8 cellular contexts compared by ENCODE assay signal in the genomic region with DNA sequence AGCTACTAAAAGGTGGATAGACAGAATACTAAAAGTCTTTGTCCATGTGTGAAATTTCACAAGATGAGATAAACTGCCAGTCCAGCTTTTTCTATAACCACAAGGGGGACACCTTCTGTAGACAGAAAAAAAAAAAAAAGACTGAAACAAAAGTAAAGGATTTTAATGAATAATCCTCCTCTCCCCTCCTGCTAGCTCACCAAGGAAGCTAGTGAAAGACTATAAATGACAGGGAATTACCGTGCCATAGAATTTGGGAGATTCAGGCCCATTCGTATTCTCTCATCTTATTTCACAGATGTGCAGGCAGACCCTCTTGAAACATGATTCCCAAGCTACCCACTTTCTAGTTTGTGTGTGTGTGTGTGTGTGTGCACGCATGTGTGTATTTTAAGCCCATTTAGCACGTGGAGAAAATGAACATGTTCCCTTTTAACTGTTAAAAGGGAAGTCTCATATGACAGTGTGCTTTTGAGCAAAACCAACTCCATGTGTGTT. TPM values are rescaled to one million over a fixed set of nuclear protein-coding genes. Genes with fewer than 3 reads are reported as not detected.
A peak's percentile ranks its signal among the peaks of the same experiment; 100 is the strongest.
DNase-seq lines count a peak whose midpoint lies in the region; ATAC-seq and TF ChIP-seq lines count a peak whose summit lies in the region.

No MANE protein-coding gene starts in this region.

- peak; percentile 26 for DNase-seq in Daoy (ENCODE audit: low read depth)
- peak; percentile 55 for DNase-seq in NCI-H69 (lab: John Stamatoyannopoulos, UW)
- DNase-seq in epithelial cell of esophagus (ENCODE audit: low read depth), result peak; percentile 36
- peak; percentile 62 for DNase-seq in osteoblast (ENCODE audit: insufficient read length, low spot score, missing footprints)
- DNase-seq in gastrocnemius medialis, result no peak
- no peak for DNase-seq in CD4-positive, alpha-beta memory T cell

- in situ Hi-C loops in gastrocnemius medialis (cut with MboI; ENCODE audit: low sequenced_read_pairs in 4 of 4), result no loop called here

- H3K4me1 Mint-ChIP-seq in CD4-positive, alpha-beta memory T cell, result peaks cover 0 to 14% (median 11%) of the 10 kb centered on the region in 4 donors

- H3K9me3 ChIP-seq in osteoblast (ENCODE audit: low read depth, low read length) (no peaks in the 10 kb centered on the region), gastrocnemius medialis (no peaks in the 10 kb centered on the region)
- H3K9me3 ChIP-seq in CD4-positive, alpha-beta memory T cell (ENCODE audit: control insufficient read depth in 1 of 2, low read length in 2 of 2), result no peaks in the 10 kb centered on the region

- H3K4me3 ChIP-seq in epithelial cell of esophagus (ENCODE audit: low read length), result no peak overlapping the region
- peak overlapping the region; percentile 13 for H3K4me3 ChIP-seq in osteoblast (ENCODE audit: insufficient read depth, low read length)
- peak overlapping the region in 1 of 4 donors; percentile 46 for H3K4me3 ChIP-seq in gastrocnemius medialis
- no peak overlapping the region for H3K4me3 ChIP-seq in CD4-positive, alpha-beta memory T cell (ENCODE audit: low read length in 2 of 2)

- H3K36me3 ChIP-seq in osteoblast (ENCODE audit: insufficient read depth, low read length) (no peaks in the 10 kb centered on the region), gastrocnemius medialis (no peaks in the 10 kb centered on the region)
- no peaks in the 10 kb centered on the region for H3K36me3 ChIP-seq in CD4-positive, alpha-beta memory T cell (ENCODE audit: insufficient read depth, low read length)

- ATAC-seq in gastrocnemius medialis (no peak), HG03159 (IDR thresholded peaks at IDR 0.05; ENCODE audit: unreplicated experiment) (no peak), HG03097 (IDR thresholded peaks at IDR 0.05; ENCODE audit: low FRiP score, unreplicated experiment) (no peak)

- H3K36me3 Mint-ChIP-seq in CD4-positive, alpha-beta memory T cell, result no peaks in the 10 kb centered on the region

- H3K27me3 Mint-ChIP-seq in CD4-positive, alpha-beta memory T cell, result no peaks in the 10 kb centered on the region

- peak overlapping the region; percentile 85 for H3K4me2 ChIP-seq in osteoblast (ENCODE audit: insufficient read depth, low read length)

- TF ChIP-seq POLR2A in gastrocnemius medialis (IDR thresholded peaks at IDR 0.05), result no peak

- CTCF ChIA-PET in CD4-positive, alpha-beta memory T cell (lab: Charles Lee; ENCODE audit: partially characterized antibody), result no interaction called here

- H3K4me1 ChIP-seq in osteoblast (ENCODE audit: insufficient read depth, low read length), result peaks cover 17% of the 10 kb centered on the region
- no peaks in the 10 kb centered on the region for H3K4me1 ChIP-seq in gastrocnemius medialis
- H3K4me1 ChIP-seq in CD4-positive, alpha-beta memory T cell (ENCODE audit: insufficient read depth, low read length), result no peaks in the 10 kb centered on the region

- no peak overlapping the region for H3K27ac ChIP-seq in osteoblast (ENCODE audit: low read depth, low read length)
- no peak overlapping the region for H3K27ac ChIP-seq in gastrocnemius medialis
- H3K27ac ChIP-seq in CD4-positive, alpha-beta memory T cell (ENCODE audit: low read depth, low read length), result no peak overlapping the region

- no peak overlapping the region for H3K27ac Mint-ChIP-seq in CD4-positive, alpha-beta memory T cell

- intact Hi-C loops in gastrocnemius medialis (cut with DNase I; ENCODE audit: low total_unique reads), result no loop called here
- intact Hi-C loops in CD4-positive, alpha-beta memory T cell (cut with micrococcal nuclease), result no loop called here

- H3K4me3 Mint-ChIP-seq in CD4-positive, alpha-beta memory T cell, result peak overlapping the region in 1 of 8 donors; percentile 10

- peaks cover 0 to 3% (median 0%) of the 10 kb centered on the region in 8 donors for H3K9me3 Mint-ChIP-seq in CD4-positive, alpha-beta memory T cell

- H3K27me3 ChIP-seq in osteoblast (ENCODE audit: insufficient read depth, low read length) (no peaks in the 10 kb centered on the region), gastrocnemius medialis (no peaks in the 10 kb centered on the region)
- no peaks in the 10 kb centered on the region for H3K27me3 ChIP-seq in CD4-positive, alpha-beta memory T cell (ENCODE audit: insufficient read depth, low read length)

- H2AFZ ChIP-seq in osteoblast (ENCODE audit: low read length), result peak overlapping the region; percentile 95

- no peaks in the 10 kb centered on the region for H3K79me2 ChIP-seq in osteoblast (ENCODE audit: insufficient read depth, low read length)

- TF ChIP-seq CTCF in epithelial cell of esophagus (IDR thresholded peaks at IDR 0.05; ENCODE audit: insufficient read depth, low read depth, low read length, missing control alignments) (peak; percentile 35), osteoblast (IDR thresholded peaks at IDR 0.05; ENCODE audit: extremely low read depth, low read depth, low read length) (peak; percentile 64), gastrocnemius medialis (IDR thresholded peaks at IDR 0.05 in 4 of 5, conservative IDR thresholded peaks at IDR 0.05 in 1 of 5) (peak in 2 of 5 experiments; percentile 33 to 36)

- no peaks in the 10 kb centered on the region for H4K20me1 ChIP-seq in osteoblast (ENCODE audit: insufficient read depth, low read length)

- POLR2A ChIA-PET in CD4-positive, alpha-beta memory T cell (lab: Charles Lee; ENCODE audit: partially characterized antibody), result no interaction called here

RNA-seq across cellular contexts. Expression of a gene that starts 36.3 kb away (rescaled TPM):
- 5.3 and 9.0 TPM in 2 replicates for total RNA-seq in Daoy (2014; rRNA removed; shearing (Covaris generic))
- total RNA-seq in osteoblast (77.2 and 82.9 TPM in 2 replicates), gastrocnemius medialis (1 to 10 TPM; 1.3 to 3.8 (median 2.4) TPM)
- under 1 TPM; 0.36 to 0.79 TPM for total RNA-seq in CD4-positive, alpha-beta memory T cell
- polyA plus RNA-seq in CD4-positive, alpha-beta memory T cell, result not detected

Comparison
In these comparisons a context has a peak if more than half of its experiments do, and no peak if none do; other contexts are left out.
1. DNase-seq: peak in Daoy (single experiment), NCI-H69 (single experiment), epithelial cell of esophagus (single experiment) and osteoblast (single experiment); none in gastrocnemius medialis (0 of 2) and CD4-positive, alpha-beta memory T cell (0 of 5).